Comparison of ENCODE assay signal across 22 cellular contexts in the genomic region with DNA sequence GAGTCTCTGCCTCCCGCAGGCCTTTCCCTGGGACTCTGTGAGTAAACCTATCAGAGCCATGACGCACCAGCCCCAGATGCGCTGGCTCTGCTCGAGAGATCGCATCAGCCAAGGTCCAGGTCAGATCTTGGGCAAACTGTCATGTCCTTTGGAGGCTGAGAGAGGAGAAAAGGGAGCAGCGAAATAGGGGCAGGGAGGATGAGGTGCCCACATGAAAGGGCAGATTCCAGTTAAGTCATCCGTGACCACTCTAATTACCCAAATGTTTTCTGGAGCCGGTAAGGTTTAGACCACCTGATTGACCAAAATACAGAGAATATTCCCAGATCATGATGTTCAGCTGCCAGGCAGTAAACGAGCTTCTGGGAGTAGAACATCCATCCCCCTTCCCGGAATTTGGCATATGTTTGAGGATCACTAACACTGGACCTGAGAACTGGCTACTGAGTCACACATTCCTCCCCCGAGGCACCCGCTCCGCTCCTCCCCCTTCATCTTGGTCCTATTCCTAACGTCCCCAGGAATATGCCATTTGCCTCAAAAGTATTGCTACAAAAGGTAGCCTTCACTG.
DNase-seq lines count a peak whose midpoint lies in the region; ATAC-seq and TF ChIP-seq lines count a peak whose summit lies in the region.
"Had no signal": no experiment of that assay in that cellular context is flagged by ENCODE, and none has a peak within 500 bp of the region (broad histone marks: within the 10 kb centered on the region; RNA-seq: fewer than 3 reads in every experiment).

No MANE protein-coding gene starts in this region.

- TF ChIP-seq CTCF in MCF 10A (IDR thresholded peaks at IDR 0.05; ENCODE audit: unreplicated experiment) (no peak), breast epithelium (IDR thresholded peaks at IDR 0.05) (no peak), dorsolateral prefrontal cortex (IDR thresholded peaks at IDR 0.05 in 54 of 56, conservative IDR thresholded peaks at IDR 0.05 in 2 of 56; ENCODE audit: low read depth in 1 of 56, partially characterized antibody in 56 of 56) (no peak), nephron progenitor cell (IDR thresholded peaks at IDR 0.05) (no peak), uterus (IDR thresholded peaks at IDR 0.05) (no peak)

- CTCF ChIA-PET in MCF 10A (lab: Yijun Ruan, JAX): no interaction called here

- H3K36me3 ChIP-seq in breast epithelium (no peaks in the 10 kb centered on the region), uterus (no peaks in the 10 kb centered on the region), HAP-1 (replicated peaks) (peaks cover 62% of the 10 kb centered on the region)
- H3K36me3 ChIP-seq: colonic mucosa, heart left ventricle, ovary had no signal

- H3K9me3 ChIP-seq in breast epithelium: no peaks in the 10 kb centered on the region
- H3K9me3 ChIP-seq in uterus: no peaks in the 10 kb centered on the region
- H3K9me3 ChIP-seq in HAP-1: no peaks in the 10 kb centered on the region
- H3K9me3 ChIP-seq: colonic mucosa, heart left ventricle, ovary had no signal

- intact Hi-C loops in MCF 10A (cut with micrococcal nuclease) (no loop called here), breast epithelium (cut with DNase I; ENCODE audit: low total_unique reads) (loop anchor here (5.0 kb wide), 1 partner anchor 158 kb away; no protein-coding TSS in a partner anchor), dorsolateral prefrontal cortex (cut with DNase I) (no loop called here), uterus (cut with DNase I; ENCODE audit: low total_unique reads) (no loop called here)

- in situ Hi-C loops in HAP-1 (cut with MboI; ENCODE audit: low sequenced_read_pairs): no loop called here

- H3K4me3 ChIP-seq in breast epithelium (no peak overlapping the region), dorsolateral prefrontal cortex (peak overlapping the region in 1 of 59 donors; percentile 1), uterus (no peak overlapping the region), HAP-1 (no peak overlapping the region)
- H3K4me3 ChIP-seq: colonic mucosa, heart left ventricle, ovary, PC-9 had no signal

- ATAC-seq in activated CD4-positive, CD25-positive, alpha-beta regulatory T cell treated with anti-CD3 and anti-CD28 coated beads, Interleukin-2, amount 50 U/mL, for 24 hours: no peak
- no peak for ATAC-seq in GM21423 (IDR thresholded peaks at IDR 0.05; ENCODE audit: unreplicated experiment)
- ATAC-seq: esophagus mucosa, heart left ventricle, left cardiac atrium had no signal

- H3K27me3 ChIP-seq in breast epithelium: no peaks in the 10 kb centered on the region
- H3K27me3 ChIP-seq in dorsolateral prefrontal cortex: no peaks in the 10 kb centered on the region
- no peaks in the 10 kb centered on the region for H3K27me3 ChIP-seq in uterus
- H3K27me3 ChIP-seq in HAP-1 (ENCODE audit: low read depth): no peaks in the 10 kb centered on the region
- H3K27me3 ChIP-seq: colonic mucosa, ovary had no signal

- BruUV-seq in MCF 10A (replicated peaks; lab: Mats Ljungman, UMichigan): no TSS peak

- H3K27ac Mint-ChIP-seq in MCF 10A (ENCODE audit: low read depth, unreplicated experiment): no peak overlapping the region
- peak overlapping the region; percentile 2 for H3K27ac Mint-ChIP-seq in nephron progenitor cell
- H3K27ac Mint-ChIP-seq: activated T-helper 2 cell treated with anti-CD3 and anti-CD28 coated beads, Interferon-gamma antibody, Interleukin-2, Interleukin-4, amounts not matched to agents 10 μg/mL and 5 μg/mL and 100 μg/mL, durations not matched to agents 14 hours and 24 hours and 36 hours; CD14-positive monocyte had no signal

- H3K4me1 Mint-ChIP-seq in MCF 10A (ENCODE audit: insufficient read depth, unreplicated experiment): peaks cover 5% of the 10 kb centered on the region
- peaks cover 38% of the 10 kb centered on the region for H3K4me1 Mint-ChIP-seq in nephron progenitor cell
- H3K4me1 Mint-ChIP-seq: CD14-positive monocyte had no signal

- H3K36me3 Mint-ChIP-seq in MCF 10A (ENCODE audit: insufficient read depth, unreplicated experiment) (no peaks in the 10 kb centered on the region), nephron progenitor cell (ENCODE audit: low read depth) (peaks cover 75% of the 10 kb centered on the region)
- H3K36me3 Mint-ChIP-seq: CD14-positive monocyte had no signal

- no peaks in the 10 kb centered on the region for H3K27me3 Mint-ChIP-seq in MCF 10A (ENCODE audit: insufficient read depth, unreplicated experiment)
- peaks cover 17% of the 10 kb centered on the region for H3K27me3 Mint-ChIP-seq in nephron progenitor cell (ENCODE audit: low read depth, poor library complexity)

- no peak overlapping the region for H3K4me3 Mint-ChIP-seq in MCF 10A (ENCODE audit: unreplicated experiment)
- no peak overlapping the region for H3K4me3 Mint-ChIP-seq in nephron progenitor cell
- H3K4me3 Mint-ChIP-seq: CD14-positive monocyte had no signal

- H3K9me3 Mint-ChIP-seq in MCF 10A (ENCODE audit: unreplicated experiment) (no peaks in the 10 kb centered on the region), nephron progenitor cell (no peaks in the 10 kb centered on the region)
- H3K9me3 Mint-ChIP-seq: activated T-helper 2 cell treated with anti-CD3 and anti-CD28 coated beads, Interferon-gamma antibody, Interleukin-2, Interleukin-4, amounts not matched to agents 10 μg/mL and 5 μg/mL and 100 μg/mL, durations not matched to agents 14 hours and 24 hours and 36 hours had no signal

- DNase-seq in MCF 10A (ENCODE audit: unreplicated experiment) (peak; percentile 57), breast epithelium (ENCODE audit: low spot score in 2 of 2) (no peak), dorsolateral prefrontal cortex (peak in 1 of 10 donors; percentile 52), nephron progenitor cell (no peak), uterus (peak; percentile 46 to 72), HAP-1 (ENCODE audit: low spot score in 2 of 2) (no peak)
- DNase-seq: 8988T; activated CD8-positive, alpha-beta memory T cell treated with anti-CD3 and anti-CD28 coated beads for 24 hours; colonic mucosa; heart left ventricle; left cardiac atrium; NCI-H1092; NCI-H82; ovary; PC-9; stimulated activated CD4-positive, alpha-beta T cell treated with anti-CD3 and anti-CD28 coated beads, Interleukin-12 subunit alpha, Interleukin-12 subunit beta, amount 100 ng/mL, for 4 hours; stimulated activated naive CD4-positive, alpha-beta T cell had no signal

- POLR2A ChIA-PET in MCF 10A (lab: Yijun Ruan, JAX): no interaction called here

- no peak for TF ChIP-seq POLR2A in breast epithelium (IDR thresholded peaks at IDR 0.05)
- TF ChIP-seq POLR2A in uterus (IDR thresholded peaks at IDR 0.05): no peak

- H3K27ac ChIP-seq in breast epithelium: no peak overlapping the region
- peak overlapping the region in 50 of 59 donors; percentile 0 to 99 (median 60) for H3K27ac ChIP-seq in dorsolateral prefrontal cortex
- peak overlapping the region; percentile 70 to 83 for H3K27ac ChIP-seq in uterus
- H3K27ac ChIP-seq: colonic mucosa, ovary, PC-9 had no signal

- H3K4me1 ChIP-seq in breast epithelium (no peaks in the 10 kb centered on the region), uterus (no peaks in the 10 kb centered on the region), HAP-1 (peaks cover 4% of the 10 kb centered on the region)
- H3K4me1 ChIP-seq: colonic mucosa, heart left ventricle had no signal

Comparison
In these comparisons a context has a peak if more than half of its experiments do, and no peak if none do; other contexts are left out.
1. DNase-seq: peak in MCF 10A (single experiment) and uterus (2 of 2); none in breast epithelium (0 of 2), nephron progenitor cell (single experiment) and HAP-1 (0 of 2).
2. H3K27ac ChIP-seq: peak in dorsolateral prefrontal cortex (50 of 59) and uterus (2 of 2); none in breast epithelium (0 of 2).